18 cellular contexts compared by ENCODE assay signal in genomic region chr3:105347625-105348302, GRCh38. TPM values are rescaled to one million over a fixed set of nuclear protein-coding genes. Genes with fewer than 3 reads are reported as not detected.
DNase-seq lines count a peak whose midpoint lies in the region; ATAC-seq, FAIRE-seq and TF ChIP-seq lines count a peak whose summit lies in the region.
"Had no signal": no experiment of that assay in that cellular context is flagged by ENCODE, and none has a peak within 500 bp of the region (broad histone marks: within the 10 kb centered on the region; RNA-seq: fewer than 3 reads in every experiment).

No MANE protein-coding gene starts in this region.

- no peak for TF ChIP-seq POLR2A in GM12878 (IDR thresholded peaks at IDR 0.05; ENCODE audit: low read depth, low read length)

- H3K36me3 ChIP-seq in GM12878 (ENCODE audit: control insufficient read depth in 2 of 2, insufficient read depth in 2 of 2, low read length in 1 of 2): no peaks in the 10 kb centered on the region
- H3K36me3 ChIP-seq in left lung: no peaks in the 10 kb centered on the region
- H3K36me3 ChIP-seq: left ventricle myocardium inferior, vagina had no signal

- in situ Hi-C loops in GM12878 (cut with MboI): no loop called here

- no peaks in the 10 kb centered on the region; the same call in 2 of the 3 replicates for H3K9me3 ChIP-seq in GM12878 (replicated peaks; ENCODE audit: control insufficient read depth, insufficient read depth, low read length)
- H3K9me3 ChIP-seq in left lung: no peaks in the 10 kb centered on the region
- H3K9me3 ChIP-seq: left ventricle myocardium inferior, vagina had no signal

- no peak for DNase-seq in GM12878 (ENCODE audit: low read depth, low spot score)
- no peak for DNase-seq in NCI-H1436 (lab: John Stamatoyannopoulos, UW)
- DNase-seq in left lung: no peak
- no peak for DNase-seq in 8988T
- DNase-seq in left ventricle myocardium superior: no peak
- DNase-seq: activated CD4-positive, alpha-beta memory T cell treated with anti-CD3 and anti-CD28 coated beads, Interleukin-2, amount 10 ng/mL, durations not matched to agents 7 days and 5 days; aorta; DMS153; hippocampal formation; left ventricle myocardium inferior; NCI-H2081 treated with DMSO at 0.1 percent for 48 hours; NCI-H82 had no signal

- no peak for TF ChIP-seq RAD21 in GM12878 (IDR thresholded peaks at IDR 0.05; ENCODE audit: insufficient read depth, low read depth, low read length)

- intact Hi-C loops in GM12878 (cut with micrococcal nuclease; ENCODE audit: unreplicated experiment): no loop called here
- intact Hi-C loops in left lung (cut with DNase I): no loop called here
- intact Hi-C loops in left ventricle myocardium superior (cut with micrococcal nuclease): no loop called here

- 23% methylated on average over 3 of the region's 3 CpGs for WGBS in GM12878 (ENCODE audit: insufficient coverage, insufficient replicate concordance, low lambda C conversion rate, missing lambda C conversion rate)

- no peak for TF ChIP-seq EP300 in GM12878 (IDR thresholded peaks at IDR 0.05; ENCODE audit: borderline replicate concordance in 1 of 2, control insufficient read depth in 1 of 2, low read depth in 2 of 2, low read length in 2 of 2)

- no peak overlapping the region for H3K9ac ChIP-seq in GM12878 (ENCODE audit: control insufficient read depth, insufficient read depth, low read length)

- H3K27ac ChIP-seq in GM12878 (ENCODE audit: control insufficient read depth, insufficient read depth) (no peak overlapping the region), left lung (no peak overlapping the region)
- H3K27ac ChIP-seq: HL-60, left ventricle myocardium inferior, vagina had no signal

- BruUV-seq in GM12878 (replicated peaks; lab: Mats Ljungman, UMichigan): no TSS peak

- TF ChIP-seq CTCF in GM12878 (IDR thresholded peaks at IDR 0.05 in 2 of 3, conservative IDR thresholded peaks at IDR 0.05 in 1 of 3; ENCODE audit: control insufficient read depth in 2 of 3, extremely low read depth in 1 of 3, insufficient read depth in 1 of 3, low read depth in 3 of 3, low read length in 3 of 3) (no peak), left lung (IDR thresholded peaks at IDR 0.05) (no peak)

- no peak for FAIRE-seq in GM12878 (lab: Jason Lieb, UNC)

- SMC1A ChIA-PET in GM12878 (lab: Charles Lee; ENCODE audit: uncharacterized antibody, unreplicated experiment): no interaction called here

- no peaks in the 10 kb centered on the region for H3K4me1 ChIP-seq in GM12878 (ENCODE audit: control insufficient read depth, insufficient read depth, low read length)
- H3K4me1 ChIP-seq in left lung: peaks cover 0 to 5% of the 10 kb centered on the region in 2 donors
- H3K4me1 ChIP-seq: left ventricle myocardium inferior, vagina had no signal

- no peak overlapping the region for H2AFZ ChIP-seq in GM12878 (ENCODE audit: control insufficient read depth, low read depth, low read length)

- H3K4me2 ChIP-seq in GM12878 (ENCODE audit: control insufficient read depth, insufficient read depth): no peak overlapping the region

- CTCF ChIA-PET in GM12878 (lab: Yijun Ruan, JAX): interaction anchor here (1.9 kb wide), 1 partner anchor 20 kb away, joined by 6 read pairs; the partner anchor contains the start of gene ALCAM

- H4K20me1 ChIP-seq in GM12878 (ENCODE audit: control insufficient read depth, insufficient read depth): no peaks in the 10 kb centered on the region

- POLR2A ChIA-PET in GM12878 (lab: Charles Lee): no interaction called here

- RAD21 ChIA-PET in GM12878 (lab: Charles Lee; ENCODE audit: unreplicated experiment): interaction anchor here (1.1 kb wide), 1 partner anchor 11 kb away, joined by 3 read pairs; no protein-coding TSS in a partner anchor

- H3K4me3 ChIP-seq in GM12878: no peak overlapping the region
- H3K4me3 ChIP-seq in left lung: no peak overlapping the region
- H3K4me3 ChIP-seq: left ventricle myocardium inferior, vagina had no signal

- H3K79me2 ChIP-seq in GM12878 (ENCODE audit: control insufficient read depth, insufficient read depth, low read length): no peaks in the 10 kb centered on the region

- no peaks in the 10 kb centered on the region for H3K27me3 ChIP-seq in GM12878 (replicated peaks in 1 of 2; ENCODE audit: control insufficient read depth in 2 of 2, insufficient read depth in 2 of 2, low read length in 1 of 2)
- peaks cover 0 to 6% of the 10 kb centered on the region in 2 donors for H3K27me3 ChIP-seq in left lung
- H3K27me3 ChIP-seq: vagina had no signal

- ATAC-seq in GM18868 (IDR thresholded peaks at IDR 0.05; ENCODE audit: unreplicated experiment): peak; percentile 93
- peak; percentile 87 for ATAC-seq in GM21619 (IDR thresholded peaks at IDR 0.05; ENCODE audit: unreplicated experiment)
- ATAC-seq in HG03039 (IDR thresholded peaks at IDR 0.05; ENCODE audit: unreplicated experiment): peak; percentile 86
- peak; percentile 76 for ATAC-seq in GM12878
- ATAC-seq in left lung: no peak
- no peak for ATAC-seq in left ventricle myocardium superior
- ATAC-seq: sciatic nerve had no signal

TF ChIP-seq in GM12878, 131 proteins besides CTCF, POLR2A, EP300 and RAD21:
- no peak for TF ChIP-seq WRNIP1 (IDR thresholded peaks at IDR 0.05; ENCODE audit: borderline replicate concordance, low read depth, low read length)
- no peak for TF ChIP-seq HDAC6 (IDR thresholded peaks at IDR 0.05; ENCODE audit: unreplicated experiment)
- TF ChIP-seq KLF5 (IDR thresholded peaks at IDR 0.05; ENCODE audit: partially characterized antibody): no peak
- no peak for TF ChIP-seq ESRRA (IDR thresholded peaks at IDR 0.05; ENCODE audit: low read length)
- TF ChIP-seq SPI1 (IDR thresholded peaks at IDR 0.05; ENCODE audit: borderline replicate concordance, insufficient read depth, low read depth, low read length): 0 out of 2 replicates have a peak, but pooled peaks have one; percentile 16
- no peak for TF ChIP-seq JUNB (IDR thresholded peaks at IDR 0.05)
- no peak for TF ChIP-seq YY1 (IDR thresholded peaks at IDR 0.05; ENCODE audit: low read depth, low read length)
- TF ChIP-seq RUNX3 (IDR thresholded peaks at IDR 0.05; ENCODE audit: low read length): 0 out of 2 replicates have a peak, but pooled peaks have one; percentile 6
- TF ChIP-seq NFIC (IDR thresholded peaks at IDR 0.05; ENCODE audit: low read depth, low read length): 0 out of 2 replicates have a peak, but pooled peaks have one; percentile 17
- TF ChIP-seq ZNF24 (IDR thresholded peaks at IDR 0.05): peak; percentile 15; the same call in 1 of the 2 replicates
- TF ChIP-seq HSF1 (IDR thresholded peaks at IDR 0.05; ENCODE audit: low read depth, low read length): no peak
- no peak for TF ChIP-seq TARDBP (IDR thresholded peaks at IDR 0.05; ENCODE audit: borderline replicate concordance)

RNA-seq across cellular contexts. Expression of gene ALCAM, which starts 18.9 kb away (rescaled TPM):
- total RNA-seq in GM12878 (2013; cell fraction: nucleolus; rRNA removed): 103 and 111 TPM in 2 replicates
- 37.2 and 44.0 TPM in 2 replicates for total RNA-seq in GM12878 (2014; rRNA removed)
- total RNA-seq in GM12878 (2014; rRNA removed; fragmentation: Illumina TruSeq; extraction: Trizol): 49.7 and 52.1 TPM in 2 replicates
- 35.0 and 36.0 TPM in 2 replicates for total RNA-seq in GM12878 (2021)
- 10.0 TPM for polyA plus RNA-seq in GM12878 (2011; ENCODE audit: low read depth)
- 54.2 and 77.4 TPM in 2 replicates for polyA plus RNA-seq in GM12878 (2011; rRNA removed)
- 22.5 and 23.1 TPM in 2 replicates for polyA plus RNA-seq in GM12878 (2011; cell fraction: cytosol; rRNA removed)
- 31.0 and 45.6 TPM in 2 replicates for polyA plus RNA-seq in GM12878 (2011; cell fraction: nucleus; rRNA removed)
- 18.4 and 25.2 TPM in 2 replicates for polyA plus RNA-seq in GM12878 (2012)
- polyA plus RNA-seq in GM12878 (2014; fragmentation: Illumina TruSeq; extraction: Trizol): 37.9 and 53.6 TPM in 2 replicates
- polyA plus RNA-seq in GM12878 (2014; fragmentation: Nextera tagmentation; extraction: Ambion mirVana): 10 to 100 TPM; 12.2 to 16.2 TPM
- polyA plus RNA-seq in GM12878 (2014; rRNA removed): 18.8 and 20.7 TPM in 2 replicates
- polyA plus RNA-seq in GM12878 (2016; fragmentation: Nextera tagmentation; extraction: Ambion mirVana): 10 to 100 TPM; 27.5 to 29.2 TPM
- 61.7 and 118 TPM in 2 replicates for polyA minus RNA-seq in GM12878 (2011; rRNA and poly(A)+ RNA removed)
- 27.9 and 28.1 TPM in 2 replicates for polyA minus RNA-seq in GM12878 (2011; cell fraction: cytosol; rRNA and poly(A)+ RNA removed)
- polyA minus RNA-seq in GM12878 (2011; cell fraction: nucleus; rRNA and poly(A)+ RNA removed): 67.2 and 83.0 TPM in 2 replicates
- 100 to 1,000 TPM; 137 to 170 TPM for total RNA-seq in left lung
- total RNA-seq in left ventricle myocardium superior: 3.5 TPM

Comparison
In these comparisons a context has a peak if more than half of its experiments do, and no peak if none do; other contexts are left out.
1. ATAC-seq: peak in GM18868 (single experiment), GM21619 (single experiment), HG03039 (single experiment) and GM12878 (single experiment); none in left lung (single experiment) and left ventricle myocardium superior (single experiment).